ENCODE assay signal across 17 cellular contexts in the genomic region with DNA sequence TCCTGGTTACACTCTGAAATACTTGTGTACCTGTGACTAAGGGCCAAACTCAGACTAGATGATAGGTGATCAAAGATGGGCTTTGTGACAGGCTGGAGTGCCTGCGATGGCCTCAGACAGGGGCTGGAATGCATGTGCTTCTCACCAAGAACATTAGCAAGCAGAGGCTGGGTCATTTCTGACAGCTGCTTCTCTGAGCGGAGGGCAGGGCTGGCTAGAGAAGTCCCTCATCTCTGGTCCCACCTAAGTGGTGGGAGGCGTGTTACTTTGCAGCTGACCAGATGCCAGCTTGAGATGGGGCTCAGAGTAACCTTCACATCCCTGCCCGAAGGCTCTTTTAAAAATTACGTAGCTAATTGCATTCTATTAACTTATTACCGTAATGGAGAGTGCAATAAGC.
"Had no signal": no experiment of that assay in that cellular context is flagged by ENCODE, and none has a peak within 500 bp of the region (broad histone marks: within the 10 kb centered on the region; RNA-seq: fewer than 3 reads in every experiment).

No MANE protein-coding gene starts in this region.

- H3K9me3 ChIP-seq: sigmoid colon, tibial artery, uterus had no signal

- H3K4me3 Mint-ChIP-seq: activated CD4-positive, alpha-beta memory T cell treated with anti-CD3 and anti-CD28 coated beads for 36 hours; activated CD4-positive, alpha-beta T cell treated with anti-CD3 and anti-CD28 coated beads for 36 hours; activated CD8-positive, alpha-beta memory T cell treated with anti-CD3 and anti-CD28 coated beads, Interleukin-2, amount 10 ng/mL, durations not matched to agents 7 days and 5 days; activated naive CD8-positive, alpha-beta T cell treated with anti-CD3 and anti-CD28 coated beads, Interleukin-2, amount 10 ng/mL, durations not matched to agents 7 days and 5 days; natural killer cell treated with Interleukin-12 subunit alpha and Interleukin-12 subunit beta and Interleukin-15 and Interleukin-18, amount 100 ng/mL, for 72 hours had no signal

- H3K9me3 Mint-ChIP-seq: natural killer cell treated with Interleukin-12 subunit alpha and Interleukin-12 subunit beta and Interleukin-15 and Interleukin-18, amount 100 ng/mL, for 72 hours had no signal

- H3K27ac Mint-ChIP-seq: activated CD4-positive, alpha-beta memory T cell treated with anti-CD3 and anti-CD28 coated beads for 36 hours; activated CD4-positive, alpha-beta T cell treated with anti-CD3 and anti-CD28 coated beads for 36 hours; activated CD8-positive, alpha-beta memory T cell treated with anti-CD3 and anti-CD28 coated beads, Interleukin-2, amount 10 ng/mL, durations not matched to agents 7 days and 5 days; activated naive CD8-positive, alpha-beta T cell treated with anti-CD3 and anti-CD28 coated beads, Interleukin-2, amount 10 ng/mL, durations not matched to agents 7 days and 5 days; natural killer cell treated with Interleukin-12 subunit alpha and Interleukin-12 subunit beta and Interleukin-15 and Interleukin-18, amount 100 ng/mL, for 72 hours had no signal

- H3K4me1 Mint-ChIP-seq: activated CD4-positive, alpha-beta T cell treated with anti-CD3 and anti-CD28 coated beads for 36 hours had no signal

- H3K4me1 ChIP-seq: sigmoid colon, tibial artery, uterus had no signal

- DNase-seq: activated CD4-positive, alpha-beta memory T cell treated with anti-CD3 and anti-CD28 coated beads for 36 hours; activated CD4-positive, alpha-beta T cell treated with anti-CD3 and anti-CD28 coated beads for 36 hours; activated CD8-positive, alpha-beta memory T cell treated with anti-CD3 and anti-CD28 coated beads, Interleukin-2, amount 10 ng/mL, durations not matched to agents 7 days and 5 days; activated naive CD8-positive, alpha-beta T cell treated with anti-CD3 and anti-CD28 coated beads, Interleukin-2, amount 10 ng/mL, durations not matched to agents 7 days and 5 days; amygdala; foreskin fibroblast; stimulated activated CD4-positive, alpha-beta T cell treated with anti-CD3 and anti-CD28 coated beads, Interleukin-1b, Interleukin-23, amount 100 ng/mL, for 48 hours; stimulated activated naive CD4-positive, alpha-beta T cell treated with Interleukin-2 at 50 U/mL for 16 hours; T-helper 2 cell; uterus; WERI-Rb-1 had no signal

- H3K27ac ChIP-seq: cardiac muscle cell, hepatocyte, sigmoid colon, tibial artery, uterus, WERI-Rb-1 had no signal

- H3K27me3 ChIP-seq: cardiac muscle cell, hepatocyte, sigmoid colon, tibial artery, uterus had no signal

- H3K4me3 ChIP-seq: cardiac muscle cell, hepatocyte, lung, sigmoid colon, tibial artery, uterus had no signal

- H3K36me3 ChIP-seq: cardiac muscle cell, sigmoid colon, tibial artery, uterus, WERI-Rb-1 had no signal

- H3K36me3 Mint-ChIP-seq: activated CD4-positive, alpha-beta memory T cell treated with anti-CD3 and anti-CD28 coated beads for 36 hours; activated CD8-positive, alpha-beta memory T cell treated with anti-CD3 and anti-CD28 coated beads, Interleukin-2, amount 10 ng/mL, durations not matched to agents 7 days and 5 days; activated naive CD8-positive, alpha-beta T cell treated with anti-CD3 and anti-CD28 coated beads, Interleukin-2, amount 10 ng/mL, durations not matched to agents 7 days and 5 days; natural killer cell treated with Interleukin-12 subunit alpha and Interleukin-12 subunit beta and Interleukin-15 and Interleukin-18, amount 100 ng/mL, for 72 hours had no signal
